8 cellular contexts compared by ENCODE assay signal in genomic region chr11:69918938-69919650, GRCh38.
DNase-seq lines count a peak whose midpoint lies in the region; ATAC-seq and TF ChIP-seq lines count a peak whose summit lies in the region.

No MANE protein-coding gene starts in this region.

- no peak overlapping the region for H3K4me3 Mint-ChIP-seq in activated CD8-positive, alpha-beta T cell treated with anti-CD3 and anti-CD28 coated beads, Interleukin-2, amount 10 ng/mL, durations not matched to agents 7 days and 5 days
- H3K4me3 Mint-ChIP-seq in mesothelial cell of epicardium = no peak overlapping the region

- no peaks in the 10 kb centered on the region for H3K9me3 ChIP-seq in effector memory CD4-positive, alpha-beta T cell (ENCODE audit: control insufficient read depth, low read length)

- H3K27ac ChIP-seq in effector memory CD4-positive, alpha-beta T cell (ENCODE audit: insufficient read depth, low read length, poor library complexity, severe bottlenecking) = no peak overlapping the region

- H3K4me1 ChIP-seq in effector memory CD4-positive, alpha-beta T cell (ENCODE audit: control insufficient read depth, insufficient read depth, low read length, poor library complexity, severe bottlenecking) = peaks cover 5% of the 10 kb centered on the region

- TF ChIP-seq CTCF in mesothelial cell of epicardium (IDR thresholded peaks at IDR 0.05; ENCODE audit: unreplicated experiment) = peak; percentile 99

- no peak overlapping the region for H3K4me3 ChIP-seq in effector memory CD4-positive, alpha-beta T cell (ENCODE audit: insufficient read depth, low read depth, low read length, poor library complexity, severe bottlenecking)

- peaks cover 3% of the 10 kb centered on the region for H3K27me3 ChIP-seq in effector memory CD4-positive, alpha-beta T cell (replicated peaks; ENCODE audit: control insufficient read depth, insufficient read depth, low read length, poor library complexity, severe bottlenecking)

- H3K4me1 Mint-ChIP-seq in activated CD8-positive, alpha-beta T cell treated with anti-CD3 and anti-CD28 coated beads, Interleukin-2, amount 10 ng/mL, durations not matched to agents 7 days and 5 days (ENCODE audit: low read depth) = no peaks in the 10 kb centered on the region
- peaks cover 13% of the 10 kb centered on the region for H3K4me1 Mint-ChIP-seq in mesothelial cell of epicardium

- H3K36me3 ChIP-seq in effector memory CD4-positive, alpha-beta T cell (ENCODE audit: control insufficient read depth, insufficient read depth, low read length) = no peaks in the 10 kb centered on the region

- H3K36me3 Mint-ChIP-seq in activated CD8-positive, alpha-beta T cell treated with anti-CD3 and anti-CD28 coated beads, Interleukin-2, amount 10 ng/mL, durations not matched to agents 7 days and 5 days (ENCODE audit: low read depth) = no peaks in the 10 kb centered on the region
- no peaks in the 10 kb centered on the region for H3K36me3 Mint-ChIP-seq in mesothelial cell of epicardium

- POLR2A ChIA-PET in activated CD8-positive, alpha-beta T cell treated with anti-CD3 and anti-CD28 coated beads, Interleukin-2, amount 10 ng/mL, durations not matched to agents 7 days and 5 days (lab: Charles Lee) = no interaction called here

- CTCF ChIA-PET in activated CD8-positive, alpha-beta T cell treated with anti-CD3 and anti-CD28 coated beads, Interleukin-2, amount 10 ng/mL, durations not matched to agents 7 days and 5 days (lab: Charles Lee) = interaction anchor here (0.6 to 1.6 kb wide), 4 partner anchors 17 to 285 kb away, joined by 3 to 6 read pairs (median 4); partner anchors contain the start of gene FADD

- peak; percentile 54 for DNase-seq in NCI-H2196 (lab: John Stamatoyannopoulos, UW; ENCODE audit: unreplicated experiment)
- DNase-seq in NCI-H2196 treated with DMSO at 0.1 percent for 48 hours (lab: John Stamatoyannopoulos, UW; ENCODE audit: unreplicated experiment) = no peak
- DNase-seq in NCI-H460 (ENCODE audit: extremely low read depth, low read depth) = peak; percentile 42
- DNase-seq in activated CD8-positive, alpha-beta T cell treated with anti-CD3 and anti-CD28 coated beads, Interleukin-2, amount 10 ng/mL, durations not matched to agents 7 days and 5 days = peak; percentile 71
- DNase-seq in effector memory CD4-positive, alpha-beta T cell = peak; percentile 20 to 46 (median 23)
- DNase-seq in mesothelial cell of epicardium (ENCODE audit: low spot score in 2 of 2, unreplicated experiment in 2 of 2) = peak; percentile 81 to 96
- peak; percentile 63 to 70 for DNase-seq in stimulated activated CD8-positive, alpha-beta memory T cell treated with anti-CD3 and anti-CD28 coated beads, Interleukin-2, amount 100 ng/mL, for 48 hours (ENCODE audit: low read depth in 2 of 2)

- H3K27ac Mint-ChIP-seq in activated CD8-positive, alpha-beta T cell treated with anti-CD3 and anti-CD28 coated beads, Interleukin-2, amount 10 ng/mL, durations not matched to agents 7 days and 5 days = no peak overlapping the region
- no peak overlapping the region for H3K27ac Mint-ChIP-seq in mesothelial cell of epicardium

- H3K27me3 Mint-ChIP-seq in activated CD8-positive, alpha-beta T cell treated with anti-CD3 and anti-CD28 coated beads, Interleukin-2, amount 10 ng/mL, durations not matched to agents 7 days and 5 days (ENCODE audit: low read depth) = peaks cover 3% of the 10 kb centered on the region
- peaks cover 43% of the 10 kb centered on the region for H3K27me3 Mint-ChIP-seq in mesothelial cell of epicardium (ENCODE audit: low read depth)

- ATAC-seq in activated CD8-positive, alpha-beta T cell treated with anti-CD3 and anti-CD28 coated beads, Interleukin-2, amount 10 ng/mL, durations not matched to agents 7 days and 5 days = peak; percentile 78
- no peak for ATAC-seq in HG02763 (IDR thresholded peaks at IDR 0.05; ENCODE audit: unreplicated experiment)

- H3K9me3 Mint-ChIP-seq in activated CD8-positive, alpha-beta T cell treated with anti-CD3 and anti-CD28 coated beads, Interleukin-2, amount 10 ng/mL, durations not matched to agents 7 days and 5 days (ENCODE audit: insufficient read depth) = no peaks in the 10 kb centered on the region
- H3K9me3 Mint-ChIP-seq in mesothelial cell of epicardium = no peaks in the 10 kb centered on the region
